In genomic region chr5:157115502-157115901, GRCh38 we compare ENCODE assay signal across 2 cellular contexts.
TF ChIP-seq lines count a peak whose summit lies in the region.

No MANE protein-coding gene starts in this region.

TF ChIP-seq in GM12878, 131 proteins besides CTCF, POLR2A, EP300 and RAD21:
- TF ChIP-seq NR2F1 (conservative IDR thresholded peaks at IDR 0.05), result 0 out of 2 replicates have a peak, but pooled peaks have one; percentile 5
- TF ChIP-seq ZNF592 (IDR thresholded peaks at IDR 0.05), result no peak
- TF ChIP-seq RCOR1 (conservative IDR thresholded peaks at IDR 0.05; ENCODE audit: low read depth, low read length), result no peak
- TF ChIP-seq YBX1 (IDR thresholded peaks at IDR 0.05), result no peak
- TF ChIP-seq IRF4 (IDR thresholded peaks at IDR 0.05; ENCODE audit: low read depth, low read length), result no peak
- no peak for TF ChIP-seq CHD1 (IDR thresholded peaks at IDR 0.05; ENCODE audit: low read depth, low read length)

TF ChIP-seq in HEK293T, 16 proteins besides CTCF, POLR2A, EP300 and RAD21:
- TF ChIP-seq ARNT (IDR thresholded peaks at IDR 0.05) (no peak), SP1 (IDR thresholded peaks at IDR 0.05) (no peak), TARDBP (IDR thresholded peaks at IDR 0.05) (no peak), FOXM1 (IDR thresholded peaks at IDR 0.05; ENCODE audit: borderline replicate concordance) (no peak), PKNOX1 (IDR thresholded peaks at IDR 0.05) (no peak), BHLHE40 (IDR thresholded peaks at IDR 0.05; ENCODE audit: borderline replicate concordance) (no peak), HDGF (IDR thresholded peaks at IDR 0.05; ENCODE audit: borderline replicate concordance) (no peak), ZNF384 (IDR thresholded peaks at IDR 0.05) (no peak), FOXK2 (IDR thresholded peaks at IDR 0.05) (no peak), CTBP1 (IDR thresholded peaks at IDR 0.05; ENCODE audit: borderline replicate concordance) (no peak), FOXA1 (IDR thresholded peaks at IDR 0.05) (no peak), L3MBTL2 (conservative IDR thresholded peaks at IDR 0.05) (no peak), SUZ12 (IDR thresholded peaks at IDR 0.05) (no peak), LEF1 (IDR thresholded peaks at IDR 0.05; ENCODE audit: borderline replicate concordance) (no peak)
